In the genomic region with DNA sequence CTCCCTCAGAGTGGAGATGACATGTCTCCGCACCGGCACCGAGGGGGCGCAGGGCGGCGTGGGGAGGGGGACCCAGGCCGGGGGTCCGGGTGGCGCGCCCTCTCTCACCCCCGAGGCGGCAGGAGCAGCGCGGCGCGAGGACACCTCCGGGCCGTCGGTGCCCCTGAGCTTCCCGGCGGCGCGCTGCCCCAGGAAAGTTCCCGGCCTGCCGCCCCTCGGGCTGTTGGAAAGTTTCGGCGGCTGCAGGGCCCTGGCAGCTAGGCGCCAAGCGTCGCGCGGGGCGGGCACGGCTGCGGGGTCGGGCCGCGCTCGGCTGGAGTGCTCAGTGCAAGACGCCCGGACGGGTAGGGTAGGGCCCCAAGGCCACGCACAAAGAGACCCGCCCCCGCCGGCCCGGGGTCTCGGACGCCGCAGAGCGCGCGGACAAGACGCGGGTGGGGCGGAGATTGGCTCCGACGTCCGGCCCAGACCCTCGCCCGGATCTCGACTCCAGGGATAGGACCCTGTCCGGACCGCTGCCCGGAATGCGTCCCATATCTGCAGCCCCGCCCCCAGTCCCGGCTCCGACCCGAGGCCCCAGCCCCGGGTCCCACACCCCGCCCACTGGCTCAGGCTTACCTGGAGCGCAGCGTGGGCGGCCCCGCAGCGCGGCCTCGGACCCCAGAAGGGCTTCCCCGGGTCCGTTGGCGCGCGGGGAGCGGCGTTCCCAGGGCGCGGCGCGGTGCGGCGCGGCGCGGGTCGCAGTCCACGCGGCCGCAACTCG, we compare ENCODE assay signal across 8 cellular contexts. TPM values are rescaled to one million over a fixed set of nuclear protein-coding genes. Genes with fewer than 3 reads are reported as not detected.
DNase-seq lines count a peak whose midpoint lies in the region; ATAC-seq and TF ChIP-seq lines count a peak whose summit lies in the region.

No MANE protein-coding gene starts in this region.

- H3K9me2 ChIP-seq in PC-3 (replicated peaks; ENCODE audit: low read length) = no peaks in the 10 kb centered on the region

- POLR2A ChIA-PET in PC-3 (lab: Charles Lee; ENCODE audit: unreplicated experiment) = no interaction called here

- TF ChIP-seq CTCF in PC-3 (conservative IDR thresholded peaks at IDR 0.05; ENCODE audit: low read depth, low read length) (no peak), dorsolateral prefrontal cortex (IDR thresholded peaks at IDR 0.05 in 54 of 56, conservative IDR thresholded peaks at IDR 0.05 in 2 of 56; ENCODE audit: low read depth in 1 of 56, partially characterized antibody in 56 of 56) (no peak), mucosa of descending colon (IDR thresholded peaks at IDR 0.05) (no peak), uterus (IDR thresholded peaks at IDR 0.05) (no peak)

- H3K4me1 ChIP-seq in PC-3 (ENCODE audit: insufficient read depth, low read length) (peaks cover 4% of the 10 kb centered on the region; the same call in 1 of the 2 replicates), mucosa of descending colon (ENCODE audit: low read depth) (peaks cover 12% of the 10 kb centered on the region), uterus (peaks cover 0 to 4% of the 10 kb centered on the region in 2 donors)

- H3K27me3 ChIP-seq in H7 (ENCODE audit: control insufficient read depth, insufficient read depth, low read length) (peaks cover 48% of the 10 kb centered on the region), PC-3 (ENCODE audit: low read length) (no peaks in the 10 kb centered on the region), dorsolateral prefrontal cortex (no peaks in the 10 kb centered on the region), uterus (no peaks in the 10 kb centered on the region)

- peaks cover 1% of the 10 kb centered on the region for H3K79me2 ChIP-seq in PC-3 (ENCODE audit: low read length)

- TF ChIP-seq POLR2A in uterus (IDR thresholded peaks at IDR 0.05) = no peak

- H3K9ac ChIP-seq in PC-3 (ENCODE audit: low read length) = peak overlapping the region; percentile 41; the same call in 1 of the 2 replicates

- H2AFZ ChIP-seq in PC-3 (ENCODE audit: low read length) = peak overlapping the region; percentile 68

- H3K4me2 ChIP-seq in PC-3 (ENCODE audit: low read length) = peak overlapping the region; percentile 79

- H3K27ac ChIP-seq in PC-3 (ENCODE audit: low read length) (no peak overlapping the region), dorsolateral prefrontal cortex (peak overlapping the region in 8 of 59 donors; percentile 17 to 83 (median 48)), uterus (no peak overlapping the region)

- H3K9me3 ChIP-seq in PC-3 (ENCODE audit: low read length) = no peaks in the 10 kb centered on the region
- no peaks in the 10 kb centered on the region for H3K9me3 ChIP-seq in mucosa of descending colon
- H3K9me3 ChIP-seq in uterus = no peaks in the 10 kb centered on the region

- peak overlapping the region; percentile 71 for H3K4me3 ChIP-seq in H7 (ENCODE audit: insufficient read depth, low read depth, low read length)
- peak overlapping the region; percentile 61 for H3K4me3 ChIP-seq in PC-3 (ENCODE audit: low read length)
- peak overlapping the region; percentile 49 to 98 (median 86) for H3K4me3 ChIP-seq in dorsolateral prefrontal cortex
- H3K4me3 ChIP-seq in mucosa of descending colon = peak overlapping the region; percentile 51
- H3K4me3 ChIP-seq in uterus = peak overlapping the region; percentile 39 to 55

- CTCF ChIA-PET in PC-3 (lab: Charles Lee) = no interaction called here

- ATAC-seq in PC-3 = peak; percentile 11
- ATAC-seq in mucosa of descending colon = no peak
- ATAC-seq in HG03159 (IDR thresholded peaks at IDR 0.05; ENCODE audit: unreplicated experiment) = no peak
- no peak for ATAC-seq in GM19351 (IDR thresholded peaks at IDR 0.05; ENCODE audit: unreplicated experiment)

- DNase-seq in H7 (peak; percentile 92), PC-3 (peak; percentile 12), dorsolateral prefrontal cortex (peak in 1 of 10 donors; percentile 64), mucosa of descending colon (peak; percentile 47 to 69 (median 63)), uterus (peak in 1 of 2 donors; percentile 28), HK-2 (ENCODE audit: unreplicated experiment) (no peak)

- intact Hi-C loops in PC-3 (cut with micrococcal nuclease) = loop anchor here (2.0 kb wide), 1 partner anchor 53 kb away; no protein-coding TSS in a partner anchor
- intact Hi-C loops in dorsolateral prefrontal cortex (cut with DNase I) = no loop called here
- intact Hi-C loops in mucosa of descending colon (cut with DNase I, micrococcal nuclease) = loop anchor here in 1 of 2 donors (2.0 kb wide), 1 partner anchor 45 kb away; no protein-coding TSS in a partner anchor
- intact Hi-C loops in uterus (cut with DNase I; ENCODE audit: low total_unique reads) = no loop called here

- BruUV-seq in PC-3 (replicated peaks; lab: Mats Ljungman, UMichigan) = no TSS peak

- no peaks in the 10 kb centered on the region for H3K36me3 ChIP-seq in H7 (replicated peaks; ENCODE audit: control insufficient read depth, insufficient read depth, low read length)
- no peaks in the 10 kb centered on the region for H3K36me3 ChIP-seq in PC-3 (ENCODE audit: low read depth, low read length)
- H3K36me3 ChIP-seq in mucosa of descending colon (ENCODE audit: low read depth) = no peaks in the 10 kb centered on the region
- H3K36me3 ChIP-seq in uterus = no peaks in the 10 kb centered on the region

- H3F3A ChIP-seq in PC-3 (ENCODE audit: low read length, unreplicated experiment) = no peaks in the 10 kb centered on the region

- no peaks in the 10 kb centered on the region for H4K20me1 ChIP-seq in PC-3 (ENCODE audit: low read length)

RNA-seq across cellular contexts. Expression of a gene that starts 0.5 kb away (rescaled TPM):
- total RNA-seq in H7 (2014; rRNA removed; shearing (Covaris generic)) = 35.8 and 40.8 TPM in 2 replicates
- total RNA-seq in PC-3 (2014; rRNA removed) = 19.7 and 20.0 TPM in 2 replicates
- total RNA-seq in dorsolateral prefrontal cortex = 10 to 100 TPM; 14.8 to 57.2 (median 32.4) TPM
- total RNA-seq in mucosa of descending colon = 10 to 100 TPM; 11.2 to 15.3 (median 15.1) TPM
- 10 to 100 TPM in 2 of 4 donors, 1 to 10 TPM in 2; 1.5 to 43.4 (median 16.6) TPM for total RNA-seq in uterus

RNA-seq across cellular contexts. Expression of a gene that starts 4.8 kb away (rescaled TPM):
- 11.3 and 15.7 TPM in 2 replicates for total RNA-seq in H7 (2014; rRNA removed; shearing (Covaris generic))
- 23.5 and 33.7 TPM in 2 replicates for total RNA-seq in PC-3 (2014; rRNA removed)
- 10 to 100 TPM; 45.5 to 81.1 (median 59.7) TPM for total RNA-seq in dorsolateral prefrontal cortex
- total RNA-seq in mucosa of descending colon = 10 to 100 TPM; 17.5 to 29.7 (median 27.6) TPM
- 10 to 100 TPM in 2 of 4 donors, 1 to 10 TPM in 2; 2.8 to 25.1 (median 13.3) TPM for total RNA-seq in uterus
